10 cellular contexts compared by ENCODE assay signal in genomic region chr6:99151634-99152344, GRCh38.
A peak's percentile ranks its signal among the peaks of the same experiment; 100 is the strongest.
DNase-seq lines count a peak whose midpoint lies in the region; ATAC-seq, FAIRE-seq and TF ChIP-seq lines count a peak whose summit lies in the region.
"Had no signal": no experiment of that assay in that cellular context is flagged by ENCODE, and none has a peak within 500 bp of the region (broad histone marks: within the 10 kb centered on the region; RNA-seq: fewer than 3 reads in every experiment).

No MANE protein-coding gene starts in this region.

- no peaks in the 10 kb centered on the region for H3K36me3 Mint-ChIP-seq in stimulated activated naive B cell treated with anti-CD40 and anti-IgM and Interleukin-4, amounts not matched to agents 10 μg/mL and 1 μg/mL and 100 μg/mL, for 72 hours
- H3K36me3 Mint-ChIP-seq: T-cell had no signal

- H2AFZ ChIP-seq in Loucy (ENCODE audit: low read length) = no peak overlapping the region

- H3K27me3 ChIP-seq in Loucy (ENCODE audit: insufficient read depth, low read length, poor library complexity, severe bottlenecking) (no peaks in the 10 kb centered on the region), sigmoid colon (no peaks in the 10 kb centered on the region)

- H3K4me2 ChIP-seq in Loucy (ENCODE audit: low read depth, low read length, poor library complexity, severe bottlenecking) = no peak overlapping the region

- H3K9me2 ChIP-seq in Loucy (replicated peaks; ENCODE audit: low read depth, low read length) = no peaks in the 10 kb centered on the region

- peak; percentile 93 for FAIRE-seq in GM12892 (lab: Jason Lieb, UNC)

- H3K36me3 ChIP-seq in Loucy (ENCODE audit: insufficient read depth, low read length) = no peaks in the 10 kb centered on the region
- H3K36me3 ChIP-seq in sigmoid colon = no peaks in the 10 kb centered on the region
- H3K36me3 ChIP-seq: neutrophil had no signal

- no peak overlapping the region for H3K27ac Mint-ChIP-seq in stimulated activated naive B cell treated with anti-CD40 and anti-IgM and Interleukin-4, amounts not matched to agents 10 μg/mL and 1 μg/mL and 100 μg/mL, for 72 hours
- H3K27ac Mint-ChIP-seq: T-cell had no signal

- ATAC-seq in HG02588 (IDR thresholded peaks at IDR 0.05; ENCODE audit: unreplicated experiment) = peak; percentile 93
- peak; percentile 76 for ATAC-seq in stimulated activated naive B cell treated with anti-CD40 and anti-IgM and Interleukin-4, amounts not matched to agents 10 μg/mL and 1 μg/mL and 100 μg/mL, for 72 hours (replicated peaks)
- ATAC-seq: T-cell had no signal

- H3K9ac ChIP-seq in Loucy (ENCODE audit: low read depth, low read length, poor library complexity, severe bottlenecking) = no peak overlapping the region

- H3K27me3 Mint-ChIP-seq in stimulated activated naive B cell treated with anti-CD40 and anti-IgM and Interleukin-4, amounts not matched to agents 10 μg/mL and 1 μg/mL and 100 μg/mL, for 72 hours = peaks cover 10 to 13% of the 10 kb centered on the region in 2 donors

- WGBS in sigmoid colon, 2 donors = 41 to 49% methylated on average over 11 of the region's 11 CpGs

- H3K27ac ChIP-seq in sigmoid colon = no peak overlapping the region
- H3K27ac ChIP-seq: neutrophil had no signal

- H4K20me1 ChIP-seq in Loucy (ENCODE audit: insufficient read depth, low read length, poor library complexity, severe bottlenecking) = no peaks in the 10 kb centered on the region

- TF ChIP-seq EP300 in sigmoid colon (IDR thresholded peaks at IDR 0.05) = no peak

- H3K79me2 ChIP-seq in Loucy (ENCODE audit: insufficient read depth, low read length) = no peaks in the 10 kb centered on the region

- DNase-seq in AG20443 (ENCODE audit: low spot score) (peak; percentile 37), GM12892 (ENCODE audit: insufficient read length) (peak; percentile 9), iPS DF 19.7 (ENCODE audit: low read depth, low spot score) (peak; percentile 23), sigmoid colon (no peak)
- peak; percentile 10 for DNase-seq in activated CD8-positive, alpha-beta memory T cell treated with anti-CD3 and anti-CD28 coated beads, Interleukin-2, amount 50 U/mL, for 24 hours (ENCODE audit: extremely low read depth)
- no peak for DNase-seq in stimulated activated naive B cell treated with anti-CD40 and anti-IgM and Interleukin-4, amounts not matched to agents 10 μg/mL and 1 μg/mL and 100 μg/mL, for 72 hours

- H3K9me3 Mint-ChIP-seq in stimulated activated naive B cell treated with anti-CD40 and anti-IgM and Interleukin-4, amounts not matched to agents 10 μg/mL and 1 μg/mL and 100 μg/mL, for 72 hours = no peaks in the 10 kb centered on the region
- H3K9me3 Mint-ChIP-seq: T-cell had no signal

- no peaks in the 10 kb centered on the region for H3K4me1 ChIP-seq in Loucy (ENCODE audit: insufficient read depth, low read length, poor library complexity, severe bottlenecking)
- H3K4me1 ChIP-seq in sigmoid colon = no peaks in the 10 kb centered on the region

- TF ChIP-seq CTCF in Loucy (conservative IDR thresholded peaks at IDR 0.05; ENCODE audit: low read length) (peak; percentile 64), sigmoid colon (IDR thresholded peaks at IDR 0.05) (peak in 1 of 4 experiments; percentile 19)

- intact Hi-C loops in sigmoid colon (cut with DNase I) = no loop called here

- no peaks in the 10 kb centered on the region for H3F3A ChIP-seq in Loucy (ENCODE audit: low read depth)

- H3K9me3 ChIP-seq in Loucy (ENCODE audit: insufficient read depth, low read depth, low read length) (no peaks in the 10 kb centered on the region), sigmoid colon (no peaks in the 10 kb centered on the region)
- H3K9me3 ChIP-seq: neutrophil had no signal

- TF ChIP-seq POLR2A in GM12892 (IDR thresholded peaks at IDR 0.05; ENCODE audit: low read depth, low read length) = no peak
- TF ChIP-seq POLR2A in sigmoid colon (IDR thresholded peaks at IDR 0.05) = no peak

- no peaks in the 10 kb centered on the region for H3K4me1 Mint-ChIP-seq in stimulated activated naive B cell treated with anti-CD40 and anti-IgM and Interleukin-4, amounts not matched to agents 10 μg/mL and 1 μg/mL and 100 μg/mL, for 72 hours
- H3K4me1 Mint-ChIP-seq: T-cell had no signal

- H3K4me3 Mint-ChIP-seq in stimulated activated naive B cell treated with anti-CD40 and anti-IgM and Interleukin-4, amounts not matched to agents 10 μg/mL and 1 μg/mL and 100 μg/mL, for 72 hours = no peak overlapping the region
- H3K4me3 Mint-ChIP-seq: T-cell had no signal

- H3K4me3 ChIP-seq in Loucy (ENCODE audit: low read length, poor library complexity, severe bottlenecking) (no peak overlapping the region), sigmoid colon (no peak overlapping the region)

Comparison
In these comparisons a context has a peak if more than half of its experiments do, and no peak if none do; other contexts are left out.
1. DNase-seq: peak in AG20443 (single experiment), GM12892 (single experiment), activated CD8-positive, alpha-beta memory T cell treated with anti-CD3 and anti-CD28 coated beads, Interleukin-2, amount 50 U/mL, for 24 hours (single experiment) and iPS DF 19.7 (single experiment); none in stimulated activated naive B cell treated with anti-CD40 and anti-IgM and Interleukin-4, amounts not matched to agents 10 μg/mL and 1 μg/mL and 100 μg/mL, for 72 hours (single experiment) and sigmoid colon (single experiment).